In genomic region chr7:139488810-139489209, GRCh38 we compare ENCODE assay signal across 18 cellular contexts. TPM values are rescaled to one million over a fixed set of nuclear protein-coding genes. Genes with fewer than 3 reads are reported as not detected.
"Had no signal": no experiment of that assay in that cellular context is flagged by ENCODE, and none has a peak within 500 bp of the region (broad histone marks: within the 10 kb centered on the region; RNA-seq: fewer than 3 reads in every experiment).

No MANE protein-coding gene starts in this region.

- H3K27ac Mint-ChIP-seq: activated naive CD4-positive, alpha-beta T cell treated with anti-CD3 and anti-CD28 coated beads, Interleukin-2, amount 50 U/mL, for 24 hours; natural killer cell treated with Interleukin-12 subunit alpha and Interleukin-12 subunit beta and Interleukin-15 and Interleukin-18, amount 100 ng/mL, for 72 hours had no signal

- H3K4me1 Mint-ChIP-seq: activated naive CD4-positive, alpha-beta T cell treated with anti-CD3 and anti-CD28 coated beads, Interleukin-2, amount 50 U/mL, for 24 hours had no signal

- H3K4me3 Mint-ChIP-seq: activated naive CD4-positive, alpha-beta T cell treated with anti-CD3 and anti-CD28 coated beads, Interleukin-2, amount 50 U/mL, for 24 hours; natural killer cell treated with Interleukin-12 subunit alpha and Interleukin-12 subunit beta and Interleukin-15 and Interleukin-18, amount 100 ng/mL, for 72 hours had no signal

- H3K9me3 ChIP-seq: body of pancreas had no signal

- H3K4me3 ChIP-seq: body of pancreas, gastrocnemius medialis had no signal

- ATAC-seq: body of pancreas; gastrocnemius medialis; left cardiac atrium; natural killer cell treated with Interleukin-12 subunit alpha and Interleukin-12 subunit beta and Interleukin-15 and Interleukin-18, amount 100 ng/mL, for 72 hours; stimulated activated naive CD8-positive, alpha-beta T cell treated with anti-CD3 and anti-CD28 coated beads, Interleukin-15, Interleukin-2, amounts not matched to agents 100 U/mL and 50 U/mL, for 24 hours had no signal

- H3K9me3 Mint-ChIP-seq: natural killer cell treated with Interleukin-12 subunit alpha and Interleukin-12 subunit beta and Interleukin-15 and Interleukin-18, amount 100 ng/mL, for 72 hours had no signal

- H3K27ac ChIP-seq: gastrocnemius medialis had no signal

- H3K36me3 ChIP-seq: gastrocnemius medialis had no signal

- DNase-seq: activated CD4-positive, alpha-beta T cell treated with anti-CD3 and anti-CD28 coated beads, Interleukin-2, amount 50 U/mL, for 1 hour; activated CD4-positive, CD25-positive, alpha-beta regulatory T cell; amniotic stem cell; body of pancreas; central memory CD4-positive, alpha-beta T cell; effector memory CD4-positive, alpha-beta T cell; gastrocnemius medialis; left cardiac atrium; mammary epithelial cell; stimulated activated CD4-positive, alpha-beta T cell treated with anti-CD3 and anti-CD28 coated beads, Interleukin-4, amount 100 ng/mL, for 1 hour; stimulated activated CD8-positive, alpha-beta memory T cell treated with anti-CD3 and anti-CD28 coated beads, Interleukin-4, amount 100 ng/mL, for 48 hours; stimulated activated naive CD8-positive, alpha-beta T cell treated with anti-CD3 and anti-CD28 coated beads, Interleukin-15, Interleukin-2, amounts not matched to agents 100 U/mL and 50 U/mL, for 24 hours; T-helper 2 cell had no signal

RNA-seq across cellular contexts. Expression of gene KLRG2, which starts 5.3 kb away (rescaled TPM):
- total RNA-seq: left cardiac atrium; natural killer cell treated with Interleukin-12 subunit alpha and Interleukin-12 subunit beta and Interleukin-15 and Interleukin-18, amount 100 ng/mL, for 72 hours; pulmonary artery endothelial cell had no signal

RNA-seq across cellular contexts. Expression of gene CLEC2L, which starts 34.7 kb away (rescaled TPM):
- total RNA-seq: activated CD8-positive, alpha-beta memory T cell treated with anti-CD3 and anti-CD28 coated beads for 36 hours; body of pancreas; mammary epithelial cell; natural killer cell treated with Interleukin-12 subunit alpha and Interleukin-12 subunit beta and Interleukin-15 and Interleukin-18, amount 100 ng/mL, for 72 hours; pulmonary artery endothelial cell; ureter had no signal
- polyA plus RNA-seq: mammary epithelial cell had no signal
